In genomic region chr16:58198739-58199411, GRCh38 we compare ENCODE assay signal across 10 cellular contexts. TPM values are rescaled to one million over a fixed set of nuclear protein-coding genes. Genes with fewer than 3 reads are reported as not detected.
DNase-seq lines count a peak whose midpoint lies in the region; ATAC-seq, FAIRE-seq and TF ChIP-seq lines count a peak whose summit lies in the region.
"Had no signal": no experiment of that assay in that cellular context is flagged by ENCODE, and none has a peak within 500 bp of the region (broad histone marks: within the 10 kb centered on the region; RNA-seq: fewer than 3 reads in every experiment).

No MANE protein-coding gene starts in this region.

- H3K9ac ChIP-seq in HepG2 (ENCODE audit: insufficient read depth, low read depth, low read length) (peak overlapping the region; percentile 36; the same call in 1 of the 2 replicates), iPS-20b (ENCODE audit: low read depth, low read length) (no peak overlapping the region)

- peaks cover 28% of the 10 kb centered on the region for H3K4me1 Mint-ChIP-seq in activated CD4-positive, alpha-beta memory T cell treated with anti-CD3 and anti-CD28 coated beads for 36 hours (ENCODE audit: low read depth)
- peaks cover 11% of the 10 kb centered on the region for H3K4me1 Mint-ChIP-seq in type B pancreatic cell (ENCODE audit: unreplicated experiment)

- WGBS in HepG2 (ENCODE audit: low lambda C conversion rate): 33% methylated on average over 3 of the region's 3 CpGs
- WGBS in right lobe of liver (ENCODE audit: insufficient coverage, low coverage, low lambda C conversion rate, missing lambda C conversion rate): 100% methylated on average over 2 of the region's 3 CpGs

- peak overlapping the region in 1 of 3 experiments; percentile 48; a peak in 2 of 6 replicates for H3K4me3 ChIP-seq in HepG2 (replicated peaks in 1 of 3; ENCODE audit: insufficient read depth in 1 of 3, low read depth in 2 of 3, low read length in 3 of 3)
- H3K4me3 ChIP-seq in right lobe of liver: no peak overlapping the region
- H3K4me3 ChIP-seq in iPS-20b (ENCODE audit: low read length): peak overlapping the region; percentile 79

- no peak for TF ChIP-seq CTCF in HepG2 (CRISPR knock-in tag; IDR thresholded peaks at IDR 0.05)
- TF ChIP-seq CTCF in right lobe of liver (IDR thresholded peaks at IDR 0.05): no peak
- no peak for TF ChIP-seq CTCF in type B pancreatic cell (conservative IDR thresholded peaks at IDR 0.05)
- no peak for TF ChIP-seq CTCF in omental fat pad (IDR thresholded peaks at IDR 0.05)

- CTCF ChIA-PET in HepG2 (lab: Yijun Ruan, JAX; ENCODE audit: low intra/inter-chr PET ratio, low total read pairs): no interaction called here
- CTCF ChIA-PET in activated CD4-positive, alpha-beta memory T cell treated with anti-CD3 and anti-CD28 coated beads for 36 hours (lab: Charles Lee): interaction anchor here (0.8 to 0.9 kb wide), 3 partner anchors 9 to 102 kb away, joined by 3 to 4 read pairs (median 4); no protein-coding TSS in a partner anchor

- peak overlapping the region; percentile 77 for H2AFZ ChIP-seq in HepG2 (ENCODE audit: low read length)

- no TSS peak for BruUV-seq in HepG2 (replicated peaks; lab: Mats Ljungman, UMichigan)

- TF ChIP-seq RAD21 in HepG2 (CRISPR knock-in tag; IDR thresholded peaks at IDR 0.05): no peak

- no peaks in the 10 kb centered on the region for H3K9me3 Mint-ChIP-seq in activated CD4-positive, alpha-beta memory T cell treated with anti-CD3 and anti-CD28 coated beads for 36 hours
- H3K9me3 Mint-ChIP-seq in type B pancreatic cell: no peaks in the 10 kb centered on the region

- no peak for ATAC-seq in HepG2
- no peak for ATAC-seq in right lobe of liver
- no peak for ATAC-seq in omental fat pad (ENCODE audit: low FRiP score)
- no peak for ATAC-seq in GM18861 (IDR thresholded peaks at IDR 0.05; ENCODE audit: unreplicated experiment)

- peak overlapping the region; percentile 18 for H3K27ac Mint-ChIP-seq in activated CD4-positive, alpha-beta memory T cell treated with anti-CD3 and anti-CD28 coated beads for 36 hours
- peak overlapping the region; percentile 47 for H3K27ac Mint-ChIP-seq in type B pancreatic cell

- DNase-seq in HepG2 (ENCODE audit: low spot score) (no peak), right lobe of liver (no peak), type B pancreatic cell (ENCODE audit: extremely low spot score, unreplicated experiment) (no peak), omental fat pad (ENCODE audit: low spot score) (no peak), posterior cingulate gyrus (no peak)
- DNase-seq in activated CD4-positive, alpha-beta memory T cell treated with anti-CD3 and anti-CD28 coated beads for 36 hours: no peak

- in situ Hi-C loops in HepG2 (cut with HindIII; ENCODE audit: extremely low pct_ligation_motif_present, low pct_unique_long_range_greater_than_20kb): no loop called here

- no peaks in the 10 kb centered on the region for H4K20me1 ChIP-seq in HepG2 (ENCODE audit: insufficient read depth, low read length)

- H3K36me3 ChIP-seq in HepG2 (replicated peaks in 1 of 2; ENCODE audit: control insufficient read depth in 1 of 2, insufficient read depth in 2 of 2, low read length in 2 of 2): peaks cover 2 to 23% of the 10 kb centered on the region in 2 experiments
- H3K36me3 ChIP-seq in right lobe of liver: peaks cover 0 to 25% (median 0%) of the 10 kb centered on the region in 4 donors
- peaks cover 28% of the 10 kb centered on the region for H3K36me3 ChIP-seq in iPS-20b (ENCODE audit: insufficient read depth, low read depth, low read length)

- H3K4me2 ChIP-seq in HepG2 (ENCODE audit: low read depth, low read length): peak overlapping the region; percentile 98

- peak overlapping the region; percentile 71 for H3K4me3 Mint-ChIP-seq in activated CD4-positive, alpha-beta memory T cell treated with anti-CD3 and anti-CD28 coated beads for 36 hours
- H3K4me3 Mint-ChIP-seq in type B pancreatic cell: peak overlapping the region; percentile 83

- peaks cover 14% of the 10 kb centered on the region for H3K36me3 Mint-ChIP-seq in activated CD4-positive, alpha-beta memory T cell treated with anti-CD3 and anti-CD28 coated beads for 36 hours
- peaks cover 4% of the 10 kb centered on the region for H3K36me3 Mint-ChIP-seq in type B pancreatic cell

- peaks cover 29% of the 10 kb centered on the region for H3K79me2 ChIP-seq in HepG2 (ENCODE audit: insufficient read depth, low read length)

- H3K27ac ChIP-seq in HepG2 (ENCODE audit: extremely low read length, insufficient read depth, low read length) (no peak overlapping the region), right lobe of liver (no peak overlapping the region), iPS-20b (ENCODE audit: low read length) (no peak overlapping the region)
- H3K27ac ChIP-seq: SK-N-MC had no signal

- H3K4me1 ChIP-seq in HepG2 (ENCODE audit: insufficient read depth, low read length) (peaks cover 22% of the 10 kb centered on the region), right lobe of liver (peaks cover 0 to 4% (median 0%) of the 10 kb centered on the region in 4 donors), iPS-20b (ENCODE audit: insufficient read depth, low read length) (no peaks in the 10 kb centered on the region)
- H3K4me1 ChIP-seq: BE2C had no signal

- peaks cover 11% of the 10 kb centered on the region for H3K27me3 Mint-ChIP-seq in activated CD4-positive, alpha-beta memory T cell treated with anti-CD3 and anti-CD28 coated beads for 36 hours
- H3K27me3 Mint-ChIP-seq in type B pancreatic cell: peaks cover 18% of the 10 kb centered on the region

- POLR2A ChIA-PET in HepG2 (lab: Yijun Ruan, JAX): no interaction called here
- POLR2A ChIA-PET in activated CD4-positive, alpha-beta memory T cell treated with anti-CD3 and anti-CD28 coated beads for 36 hours (lab: Charles Lee): no interaction called here

- H3K27me3 ChIP-seq in HepG2 (ENCODE audit: control insufficient read depth in 1 of 2, insufficient read depth in 2 of 2, low read length in 2 of 2): peaks cover 2 to 22% of the 10 kb centered on the region in 2 experiments; a peak in 2 of 5 replicates
- H3K27me3 ChIP-seq in right lobe of liver: no peaks in the 10 kb centered on the region
- H3K27me3 ChIP-seq in iPS-20b (ENCODE audit: insufficient read depth, low read length): peaks cover 10% of the 10 kb centered on the region; the same call in 1 of the 2 replicates

- TF ChIP-seq EP300 in HepG2 (IDR thresholded peaks at IDR 0.05; ENCODE audit: low read depth in 2 of 2, low read length in 2 of 2) (no peak), HepG2 (CRISPR knock-in tag; IDR thresholded peaks at IDR 0.05; ENCODE audit: borderline replicate concordance) (no peak)

- no peaks in the 10 kb centered on the region for H3K9me3 ChIP-seq in HepG2 (ENCODE audit: low read length)
- no peaks in the 10 kb centered on the region for H3K9me3 ChIP-seq in right lobe of liver
- H3K9me3 ChIP-seq in iPS-20b (ENCODE audit: insufficient read depth, low read depth, low read length): no peaks in the 10 kb centered on the region
- H3K9me3 ChIP-seq: BE2C had no signal

- intact Hi-C loops in HepG2 (cut with micrococcal nuclease; ENCODE audit: unreplicated experiment) (loop anchor here (10.0 kb wide), 1 partner anchor 174 kb away; the partner anchor contains the start of gene MMP15), right lobe of liver (cut with DNase I) (no loop called here), posterior cingulate gyrus (cut with DNase I) (loop anchor here (1.0 to 5.0 kb wide), 2 partner anchors 72 to 179 kb away; partner anchors contain the start of gene CFAP20)
- intact Hi-C loops in activated CD4-positive, alpha-beta memory T cell treated with anti-CD3 and anti-CD28 coated beads for 36 hours (cut with micrococcal nuclease): loop anchor here (2.0 to 10.0 kb wide), 3 partner anchors 38 to 174 kb away; partner anchors contain the start of genes CFAP20 and MMP15

- no peak for FAIRE-seq in HepG2 (lab: Jason Lieb, UNC)

- TF ChIP-seq POLR2A in HepG2 (IDR thresholded peaks at IDR 0.05; ENCODE audit: insufficient read depth in 1 of 2, low read depth in 2 of 2, low read length in 2 of 2) (no peak), right lobe of liver (IDR thresholded peaks at IDR 0.05) (no peak)

RNA-seq across cellular contexts. Expression of gene CSNK2A2, which starts 1.0 kb away (rescaled TPM):
- total RNA-seq in HepG2 (2016; rRNA removed; fragmentation: Illumina TruSeq; extraction: Trizol) (46.4 and 75.8 TPM in 2 replicates), right lobe of liver (10 to 100 TPM; 24.4 to 29.5 (median 26.8) TPM), type B pancreatic cell (ENCODE audit: low replicate concordance) (67.1 and 79.4 TPM in 2 replicates), omental fat pad (10 to 100 TPM; 34.4 to 48.8 (median 37.8) TPM)
- total RNA-seq in HepG2 (2016; cell fraction: cytosol; rRNA removed; fragmentation: Illumina TruSeq; extraction: Trizol; ENCODE audit: low read depth): 7.9 and 10.0 TPM in 2 replicates
- 45.9 and 69.7 TPM in 2 replicates for total RNA-seq in HepG2 (2016; cell fraction: insoluble cytoplasmic fraction; rRNA removed; fragmentation: Illumina TruSeq; extraction: Trizol)
- 48.2 and 51.0 TPM in 2 replicates for total RNA-seq in HepG2 (2016; cell fraction: membrane; rRNA removed; fragmentation: Illumina TruSeq; extraction: Trizol)
- 55.1 and 62.2 TPM in 2 replicates for total RNA-seq in HepG2 (2016; cell fraction: nucleus; rRNA removed; fragmentation: Illumina TruSeq; extraction: Trizol)
- polyA plus RNA-seq in HepG2 (2011; rRNA removed): 48.0 and 56.9 TPM in 2 replicates
- polyA plus RNA-seq in HepG2 (2011; cell fraction: cytosol; rRNA removed): 41.5 and 54.0 TPM in 2 replicates
- 27.7 and 32.7 TPM in 2 replicates for polyA plus RNA-seq in HepG2 (2011; cell fraction: nucleus; rRNA removed)
- 83.1 and 84.5 TPM in 2 replicates for polyA plus RNA-seq in HepG2 (2012)
- polyA plus RNA-seq in HepG2 (2016; cell fraction: cytosol; fragmentation: Illumina TruSeq; extraction: Trizol; ENCODE audit: low read depth): 16.6 and 17.4 TPM in 2 replicates
- polyA plus RNA-seq in HepG2 (2016; cell fraction: insoluble cytoplasmic fraction; fragmentation: Illumina TruSeq; extraction: Trizol; ENCODE audit: low read depth): 76.7 and 84.0 TPM in 2 replicates
- polyA plus RNA-seq in HepG2 (2016; cell fraction: membrane; fragmentation: Illumina TruSeq; extraction: Trizol; ENCODE audit: low read depth): 43.1 and 47.3 TPM in 2 replicates
- 77.0 and 77.7 TPM in 2 replicates for polyA plus RNA-seq in HepG2 (2016; cell fraction: nucleus; fragmentation: Illumina TruSeq; extraction: Trizol; ENCODE audit: insufficient read depth, low read depth)
- 80.3 and 103 TPM in 2 replicates for polyA minus RNA-seq in HepG2 (2011; rRNA and poly(A)+ RNA removed; ENCODE audit: low replicate concordance)
- 85.8 and 89.6 TPM in 2 replicates for polyA minus RNA-seq in HepG2 (2011; cell fraction: cytosol; rRNA and poly(A)+ RNA removed)
- polyA minus RNA-seq in HepG2 (2011; cell fraction: nucleus; rRNA and poly(A)+ RNA removed): 57.7 and 65.4 TPM in 2 replicates
- total RNA-seq in activated CD4-positive, alpha-beta memory T cell treated with anti-CD3 and anti-CD28 coated beads for 36 hours: 10 to 100 TPM; 76.9 to 82.0 TPM

Comparison
In these comparisons a context has a peak if more than half of its experiments do, and no peak if none do; other contexts are left out.
1. intact Hi-C loops: an anchor here in HepG2 (10.0 kb wide), activated CD4-positive, alpha-beta memory T cell treated with anti-CD3 and anti-CD28 coated beads for 36 hours (2.0 to 10.0 kb wide) and posterior cingulate gyrus (1.0 to 5.0 kb wide); none called in right lobe of liver.